Comparison of ENCODE assay signal across 9 cellular contexts in the genomic region with DNA sequence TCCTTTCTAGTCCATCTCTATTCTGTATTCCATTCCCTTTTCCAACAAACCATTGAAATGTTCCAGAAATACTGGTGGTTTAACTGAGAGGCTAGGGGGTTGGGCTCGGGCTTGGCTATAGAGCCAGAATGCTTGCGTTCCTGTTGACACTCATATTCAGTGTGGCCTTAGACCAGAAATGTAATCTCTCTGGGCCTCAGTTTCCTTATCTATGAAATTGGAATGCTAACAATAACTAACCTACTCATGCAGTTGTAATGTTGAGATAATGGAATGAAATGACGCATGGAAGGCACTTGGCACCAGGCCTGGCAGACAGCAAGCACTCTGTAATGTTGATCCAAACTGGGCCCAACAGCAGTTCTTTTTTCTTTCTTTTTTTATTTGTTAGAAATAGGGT. TPM values are rescaled to one million over a fixed set of nuclear protein-coding genes. Genes with fewer than 3 reads are reported as not detected.
DNase-seq lines count a peak whose midpoint lies in the region; TF ChIP-seq lines count a peak whose summit lies in the region.
"Had no signal": no experiment of that assay in that cellular context is flagged by ENCODE, and none has a peak within 500 bp of the region (broad histone marks: within the 10 kb centered on the region; RNA-seq: fewer than 3 reads in every experiment).

No MANE protein-coding gene starts in this region.

- H3K4me1 Mint-ChIP-seq in CD4-positive, alpha-beta memory T cell = peaks cover 47 to 78% (median 63%) of the 10 kb centered on the region in 4 donors
- H3K4me1 Mint-ChIP-seq in H9 = peaks cover 32 to 38% of the 10 kb centered on the region in 2 experiments

- no peak overlapping the region for H3K23ac ChIP-seq in H9 (ENCODE audit: insufficient read length, low read depth, low read length)

- H3K27ac ChIP-seq in CD4-positive, alpha-beta memory T cell (ENCODE audit: low read depth, low read length) = no peak overlapping the region
- peak overlapping the region; percentile 90 for H3K27ac ChIP-seq in osteoblast (ENCODE audit: low read depth, low read length)
- H3K27ac ChIP-seq in dorsolateral prefrontal cortex = peak overlapping the region in 5 of 59 donors; percentile 3 to 51 (median 17)
- no peak overlapping the region for H3K27ac ChIP-seq in H9 (ENCODE audit: insufficient read length, low read depth, low read length)

- H3K79me2 ChIP-seq in osteoblast (ENCODE audit: insufficient read depth, low read length) (peaks cover 17% of the 10 kb centered on the region), H9 (ENCODE audit: insufficient read depth, low read length) (peaks cover 1% of the 10 kb centered on the region; the same call in 1 of the 2 replicates)

- no peaks in the 10 kb centered on the region for H3K27me3 Mint-ChIP-seq in CD4-positive, alpha-beta memory T cell
- H3K27me3 Mint-ChIP-seq in H9 (ENCODE audit: low read depth) = peaks cover 1% of the 10 kb centered on the region; the same call in 1 of the 2 replicates

- H3K9ac ChIP-seq in H9 (ENCODE audit: extremely low read depth, insufficient read length, low read length) = no peak overlapping the region

- H2BK12ac ChIP-seq in H9 (ENCODE audit: insufficient read length, low read depth, low read length) = no peak overlapping the region

- no peak overlapping the region for H4K5ac ChIP-seq in H9 (ENCODE audit: insufficient read length, low read depth, low read length)

- H3K27ac Mint-ChIP-seq in CD4-positive, alpha-beta memory T cell = peak overlapping the region in 6 of 7 donors; percentile 7 to 98 (median 52)
- no peak overlapping the region for H3K27ac Mint-ChIP-seq in H9

- peaks cover 0 to 5% (median 0%) of the 10 kb centered on the region in 8 donors for H3K9me3 Mint-ChIP-seq in CD4-positive, alpha-beta memory T cell
- H3K9me3 Mint-ChIP-seq in H9 = no peaks in the 10 kb centered on the region

- no peak overlapping the region for H3K14ac ChIP-seq in H9 (ENCODE audit: insufficient read depth, low read length)

- no peaks in the 10 kb centered on the region for H3K79me1 ChIP-seq in H9 (ENCODE audit: insufficient read depth, low read depth, low read length, poor library complexity, severe bottlenecking)

- H2BK15ac ChIP-seq in H9 (ENCODE audit: low read depth, low read length) = no peak overlapping the region

- H3K56ac ChIP-seq in H9 (ENCODE audit: insufficient read length, low read depth, low read length) = no peak overlapping the region

- peak in 1 of 5 donors; percentile 9 for DNase-seq in CD4-positive, alpha-beta memory T cell
- DNase-seq in RPMI7951 (ENCODE audit: low read depth) (peak; percentile 79), fibroblast of gingiva (ENCODE audit: low read depth) (peak; percentile 89), osteoblast (ENCODE audit: insufficient read length, low spot score, missing footprints) (peak; percentile 80), dorsolateral prefrontal cortex (no peak), KG1 (lab: John Stamatoyannopoulos, UW) (no peak), medulla oblongata (ENCODE audit: extremely low spot score) (no peak), H9 (no peak)
- DNase-seq: KBM-7 had no signal

- H2BK120ac ChIP-seq in H9 (ENCODE audit: low read depth, low read length, poor library complexity, severe bottlenecking) = no peak overlapping the region

- H3K18ac ChIP-seq in H9 (ENCODE audit: insufficient read length, low read depth, low read length) = no peak overlapping the region

- H3K36me3 Mint-ChIP-seq in CD4-positive, alpha-beta memory T cell = peaks cover 37 to 74% of the 10 kb centered on the region in 2 donors
- peaks cover 9 to 81% (median 52%) of the 10 kb centered on the region in 3 experiments for H3K36me3 Mint-ChIP-seq in H9 (ENCODE audit: insufficient read depth in 1 of 3, low read depth in 3 of 3)

- no peak overlapping the region for H3K4me3 Mint-ChIP-seq in CD4-positive, alpha-beta memory T cell
- no peak overlapping the region for H3K4me3 Mint-ChIP-seq in H9

- H3K36me3 ChIP-seq in CD4-positive, alpha-beta memory T cell (ENCODE audit: insufficient read depth, low read length) = peaks cover 47% of the 10 kb centered on the region
- H3K36me3 ChIP-seq in osteoblast (ENCODE audit: insufficient read depth, low read length) = peaks cover 5% of the 10 kb centered on the region

- H3K9me3 ChIP-seq in CD4-positive, alpha-beta memory T cell (ENCODE audit: control insufficient read depth in 1 of 2, low read length in 2 of 2) = no peaks in the 10 kb centered on the region
- no peaks in the 10 kb centered on the region for H3K9me3 ChIP-seq in osteoblast (ENCODE audit: low read depth, low read length)
- no peaks in the 10 kb centered on the region for H3K9me3 ChIP-seq in H9 (ENCODE audit: control insufficient read depth, low read depth, low read length)

- H4K20me1 ChIP-seq in osteoblast (ENCODE audit: insufficient read depth, low read length) (no peaks in the 10 kb centered on the region), H9 (ENCODE audit: control insufficient read depth, insufficient read depth, insufficient read length) (no peaks in the 10 kb centered on the region)

- CTCF ChIA-PET in CD4-positive, alpha-beta memory T cell (lab: Charles Lee; ENCODE audit: partially characterized antibody) = no interaction called here

- no peak overlapping the region for H3T11ph ChIP-seq in H9 (ENCODE audit: low read length)

- H2BK5ac ChIP-seq in H9 (ENCODE audit: insufficient read length, low read length) = no peak overlapping the region

- no peak overlapping the region for H3K4ac ChIP-seq in H9 (ENCODE audit: low read depth, low read length)

- WGBS in H9 (ENCODE audit: extremely low coverage, insufficient read length, low lambda C conversion rate) = no CpG with 5 or more reads among the region's 3 CpGs

- no peak overlapping the region for H2BK20ac ChIP-seq in H9 (ENCODE audit: low read depth, low read length, poor library complexity, severe bottlenecking)

- no peaks in the 10 kb centered on the region for H3K23me2 ChIP-seq in H9 (ENCODE audit: insufficient read length, low read depth, low read length, poor library complexity, severe bottlenecking)

- H2AK5ac ChIP-seq in H9 (ENCODE audit: insufficient read length, low read length) = no peak overlapping the region

- no peak overlapping the region for H2AFZ ChIP-seq in osteoblast (ENCODE audit: low read length)
- H2AFZ ChIP-seq in H9 (ENCODE audit: low read length) = no peak overlapping the region

- peaks cover 75% of the 10 kb centered on the region for H3K4me1 ChIP-seq in CD4-positive, alpha-beta memory T cell (ENCODE audit: insufficient read depth, low read length)
- H3K4me1 ChIP-seq in osteoblast (ENCODE audit: insufficient read depth, low read length) (peaks cover 92% of the 10 kb centered on the region), H9 (ENCODE audit: insufficient read depth, low read length) (no peaks in the 10 kb centered on the region; the same call in 1 of the 2 replicates)

- H3K4me2 ChIP-seq in osteoblast (ENCODE audit: insufficient read depth, low read length) (peak overlapping the region; percentile 47), H9 (ENCODE audit: insufficient read depth, insufficient read length, low read length) (no peak overlapping the region)

- POLR2A ChIA-PET in CD4-positive, alpha-beta memory T cell (lab: Charles Lee; ENCODE audit: partially characterized antibody) = no interaction called here

- intact Hi-C loops in CD4-positive, alpha-beta memory T cell (cut with micrococcal nuclease) = no loop called here
- intact Hi-C loops in dorsolateral prefrontal cortex (cut with DNase I) = no loop called here

- H3K27me3 ChIP-seq in CD4-positive, alpha-beta memory T cell (ENCODE audit: insufficient read depth, low read length) = no peaks in the 10 kb centered on the region
- no peaks in the 10 kb centered on the region for H3K27me3 ChIP-seq in osteoblast (ENCODE audit: insufficient read depth, low read length)
- no peaks in the 10 kb centered on the region for H3K27me3 ChIP-seq in dorsolateral prefrontal cortex
- H3K27me3 ChIP-seq in H9 (ENCODE audit: insufficient read depth, low read length) = no peaks in the 10 kb centered on the region

- no peak overlapping the region for H4K91ac ChIP-seq in H9 (ENCODE audit: insufficient read length, low read depth, low read length)

- no peak overlapping the region for H3K4me3 ChIP-seq in CD4-positive, alpha-beta memory T cell (ENCODE audit: low read length in 2 of 2)
- H3K4me3 ChIP-seq in osteoblast (ENCODE audit: insufficient read depth, low read length) = peak overlapping the region; percentile 28
- no peak overlapping the region for H3K4me3 ChIP-seq in dorsolateral prefrontal cortex

- TF ChIP-seq CTCF in osteoblast (IDR thresholded peaks at IDR 0.05; ENCODE audit: extremely low read depth, low read depth, low read length) = no peak
- no peak for TF ChIP-seq CTCF in dorsolateral prefrontal cortex (IDR thresholded peaks at IDR 0.05 in 54 of 56, conservative IDR thresholded peaks at IDR 0.05 in 2 of 56; ENCODE audit: low read depth in 1 of 56, partially characterized antibody in 56 of 56)
- no peak for TF ChIP-seq CTCF in H9 (conservative IDR thresholded peaks at IDR 0.05)

- no peak overlapping the region for H4K8ac ChIP-seq in H9 (replicated peaks; ENCODE audit: insufficient read length, low read depth, low read length)

RNA-seq across cellular contexts. Expression of gene JADE2, which starts 26.8 kb away (rescaled TPM):
- 100 to 1,000 TPM; 265 to 276 TPM for total RNA-seq in CD4-positive, alpha-beta memory T cell
- 10 to 100 TPM in 1 of 2 donors, 1 to 10 TPM in 1; 9.1 to 42.6 TPM for polyA plus RNA-seq in CD4-positive, alpha-beta memory T cell
- 8.3 and 10.7 TPM in 2 replicates for total RNA-seq in RPMI7951 (2014; rRNA removed; shearing (Covaris generic))
- total RNA-seq in osteoblast (22.7 and 26.8 TPM in 2 replicates), dorsolateral prefrontal cortex (100 to 1,000 TPM in 59 of 120 experiments, 10 to 100 TPM in 61; 64.6 to 141 (median 99.8) TPM), H9 (2021) (99.7 and 101 TPM in 2 replicates)

Comparison
In these comparisons a context has a peak if more than half of its experiments do, and no peak if none do; other contexts are left out.
1. DNase-seq: peak in RPMI7951 (single experiment), fibroblast of gingiva (single experiment) and osteoblast (single experiment); none in dorsolateral prefrontal cortex (0 of 10), KG1 (single experiment), medulla oblongata (single experiment) and H9 (single experiment).
2. H3K27ac Mint-ChIP-seq: peak in CD4-positive, alpha-beta memory T cell (6 of 7); none in H9 (0 of 3).